In genomic region chr5:169024426-169024825, GRCh38 we compare ENCODE assay signal across 14 cellular contexts.
"Had no signal": no experiment of that assay in that cellular context is flagged by ENCODE, and none has a peak within 500 bp of the region (broad histone marks: within the 10 kb centered on the region; RNA-seq: fewer than 3 reads in every experiment).

No MANE protein-coding gene starts in this region.

- H3K79me2 ChIP-seq: hepatocyte had no signal

- H3K27me3 ChIP-seq: gastrocnemius medialis, hepatocyte, vagina had no signal

- H3K4me3 ChIP-seq: gastrocnemius medialis, hepatocyte, mucosa of descending colon, psoas muscle, vagina had no signal

- DNase-seq: activated CD4-positive, alpha-beta T cell treated with anti-CD3 and anti-CD28 coated beads, Interleukin-2, amount 50 U/mL, for 4 hours; activated CD4-positive, CD25-positive, alpha-beta regulatory T cell treated with anti-CD3 and anti-CD28 coated beads, Interleukin-2, amount 50 U/mL, for 72 hours; activated effector memory CD4-positive, alpha-beta T cell treated with Interleukin-2 at 50 U/mL for 16 hours; activated T-cell treated with anti-CD3 and anti-CD28 coated beads, Interleukin-2, amount 50 U/mL, for 24 hours; gastrocnemius medialis; mucosa of descending colon; naive thymus-derived CD8-positive, alpha-beta T cell; psoas muscle; stimulated activated CD4-positive, alpha-beta T cell treated with anti-CD3 and anti-CD28 coated beads, Interleukin-2, amount 100 ng/mL, for 48 hours; stimulated activated naive CD4-positive, alpha-beta T cell treated with Interleukin-2 at 50 U/mL for 16 hours; SW 1271 had no signal

- FAIRE-seq: bronchial epithelial cell had no signal

- H2AFZ ChIP-seq: hepatocyte had no signal

- H3K27ac ChIP-seq: gastrocnemius medialis, hepatocyte, psoas muscle, vagina had no signal

- ATAC-seq: gastrocnemius medialis; mucosa of descending colon; naive thymus-derived CD8-positive, alpha-beta T cell; psoas muscle had no signal

- H3K4me1 ChIP-seq: gastrocnemius medialis, psoas muscle had no signal

- H3K36me3 ChIP-seq: gastrocnemius medialis, vagina had no signal

- H3K4me2 ChIP-seq: hepatocyte had no signal

- H3K9me3 ChIP-seq: gastrocnemius medialis, mucosa of descending colon, psoas muscle, vagina had no signal
